7 cellular contexts compared by ENCODE assay signal in the genomic region with DNA sequence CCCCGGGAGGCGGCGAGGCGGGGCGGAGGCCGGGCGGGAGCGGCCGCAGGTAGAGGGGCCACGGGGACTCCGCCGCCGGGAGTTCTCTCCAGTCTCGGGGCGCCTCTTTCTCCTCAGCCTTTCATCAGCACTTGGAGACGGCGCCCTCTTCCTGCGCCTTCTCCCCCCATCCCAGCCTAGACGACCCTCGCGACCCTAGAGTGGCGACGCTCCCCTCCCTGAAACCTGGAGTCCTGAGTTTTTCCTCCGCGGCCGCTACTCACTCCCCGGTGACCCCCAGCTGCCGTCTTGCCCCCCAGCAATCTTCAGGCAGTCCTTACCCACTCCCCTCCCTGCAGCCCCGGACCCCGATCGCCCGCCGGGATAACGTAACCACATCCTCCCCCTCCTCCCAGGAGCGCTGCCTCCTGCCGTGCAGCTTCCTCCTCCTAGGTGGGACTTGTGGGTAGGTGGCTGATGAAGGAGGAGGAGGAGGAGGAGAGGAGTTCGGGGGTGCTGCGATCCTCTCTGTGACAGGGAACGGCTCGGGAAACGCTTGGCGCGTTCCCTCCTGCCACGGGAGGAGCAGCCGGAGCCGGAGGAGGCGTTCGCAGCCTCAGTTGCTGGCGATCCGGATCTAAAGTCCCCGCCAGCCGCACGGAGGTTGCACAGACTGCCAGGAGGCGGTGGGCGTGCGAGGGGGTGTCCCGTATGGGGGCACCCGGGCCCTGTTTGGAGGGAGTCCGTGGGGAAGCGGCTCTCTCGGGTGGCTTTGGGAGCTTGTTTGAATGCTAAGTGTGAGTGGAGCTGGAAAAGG. TPM values are rescaled to one million over a fixed set of nuclear protein-coding genes. Genes with fewer than 3 reads are reported as not detected.
A peak's percentile ranks its signal among the peaks of the same experiment; 100 is the strongest.
DNase-seq lines count a peak whose midpoint lies in the region; ATAC-seq and TF ChIP-seq lines count a peak whose summit lies in the region.

No MANE protein-coding gene starts in this region.

- in situ Hi-C loops in transverse colon (cut with MboI; ENCODE audit: low pct_ligation_motif_present in 1 of 4, low pct_unique_long_range_greater_than_20kb in 1 of 4, low sequenced_read_pairs in 3 of 4), result no loop called here

- intact Hi-C loops in activated CD4-positive, alpha-beta memory T cell treated with anti-CD3 and anti-CD28 coated beads for 36 hours (cut with micrococcal nuclease), result loop anchor here (2.0 kb wide), 1 partner anchor 40 kb away; no protein-coding TSS in a partner anchor
- intact Hi-C loops in transverse colon (cut with DNase I; ENCODE audit: low total_unique reads), result no loop called here

- peak overlapping the region; percentile 89 for H3K27ac ChIP-seq in epithelial cell of prostate
- H3K27ac ChIP-seq in transverse colon, result peak overlapping the region; percentile 88 to 94 (median 90)

- H3K4me3 ChIP-seq in GM06990 (replicated peaks; ENCODE audit: low read depth, low read length) (peak overlapping the region; percentile 61), transverse colon (peak overlapping the region; percentile 73 to 80 (median 78))
- H3K4me3 ChIP-seq in Jurkat, Clone E6-1 (ENCODE audit: low read length), result peak overlapping the region; percentile 83

- CTCF ChIA-PET in activated CD4-positive, alpha-beta memory T cell treated with anti-CD3 and anti-CD28 coated beads for 36 hours (lab: Charles Lee), result no interaction called here

- no peaks in the 10 kb centered on the region for H3K27me3 ChIP-seq in GM06990 (replicated peaks; ENCODE audit: control insufficient read depth, insufficient read depth, low read length)
- no peaks in the 10 kb centered on the region for H3K27me3 ChIP-seq in transverse colon

- WGBS in transverse colon (ENCODE audit: low coverage in 1 of 2), 2 donors, result 3 to 7% methylated on average over 10 to 60 of the region's 61 CpGs

- TF ChIP-seq CTCF in GM06990 (IDR thresholded peaks at IDR 0.05; ENCODE audit: insufficient read depth, low read length, poor library complexity, severe bottlenecking) (no peak), transverse colon (IDR thresholded peaks at IDR 0.05) (no peak)

- no peak overlapping the region for H3K27ac Mint-ChIP-seq in activated CD4-positive, alpha-beta memory T cell treated with anti-CD3 and anti-CD28 coated beads for 36 hours

- peaks cover 0 to 35% (median 11%) of the 10 kb centered on the region in 4 donors for H3K4me1 ChIP-seq in transverse colon

- peaks cover 16% of the 10 kb centered on the region for H3K9me3 Mint-ChIP-seq in activated CD4-positive, alpha-beta memory T cell treated with anti-CD3 and anti-CD28 coated beads for 36 hours

- no peak for DNase-seq in GM06990 (ENCODE audit: extremely low read depth, insufficient read length)
- DNase-seq in Jurkat, Clone E6-1 (ENCODE audit: low read depth, low spot score), result peak; percentile 29
- peak; percentile 37 for DNase-seq in activated CD4-positive, alpha-beta memory T cell treated with anti-CD3 and anti-CD28 coated beads for 36 hours
- DNase-seq in epithelial cell of prostate (ENCODE audit: low read depth, low spot score), result no peak
- peak; percentile 16 for DNase-seq in mucosa of gallbladder (ENCODE audit: low spot score)
- DNase-seq in transverse colon, result peak; percentile 37

- peaks cover 3% of the 10 kb centered on the region for H3K27me3 Mint-ChIP-seq in activated CD4-positive, alpha-beta memory T cell treated with anti-CD3 and anti-CD28 coated beads for 36 hours

- H3K36me3 Mint-ChIP-seq in activated CD4-positive, alpha-beta memory T cell treated with anti-CD3 and anti-CD28 coated beads for 36 hours, result peaks cover 2% of the 10 kb centered on the region

- H3K4me3 Mint-ChIP-seq in activated CD4-positive, alpha-beta memory T cell treated with anti-CD3 and anti-CD28 coated beads for 36 hours, result peak overlapping the region; percentile 86

- no peak for TF ChIP-seq EP300 in transverse colon (IDR thresholded peaks at IDR 0.05; ENCODE audit: low read depth)

- H3K36me3 ChIP-seq in GM06990 (ENCODE audit: control insufficient read depth, insufficient read depth, low read length), result no peaks in the 10 kb centered on the region
- H3K36me3 ChIP-seq in transverse colon, result no peaks in the 10 kb centered on the region

- TF ChIP-seq POLR2A in transverse colon (IDR thresholded peaks at IDR 0.05), result no peak

- H3K4me1 Mint-ChIP-seq in activated CD4-positive, alpha-beta memory T cell treated with anti-CD3 and anti-CD28 coated beads for 36 hours (ENCODE audit: low read depth), result peaks cover 17% of the 10 kb centered on the region

- POLR2A ChIA-PET in activated CD4-positive, alpha-beta memory T cell treated with anti-CD3 and anti-CD28 coated beads for 36 hours (lab: Charles Lee), result no interaction called here

- no peak for ATAC-seq in GM18861 (IDR thresholded peaks at IDR 0.05; ENCODE audit: unreplicated experiment)

- H3K9me3 ChIP-seq in transverse colon, result peaks cover 0 to 6% of the 10 kb centered on the region in 2 donors

RNA-seq across cellular contexts. Expression of a gene that starts 0.9 kb away (rescaled TPM):
- polyA plus RNA-seq in Jurkat, Clone E6-1 (2012; ENCODE audit: insufficient read depth, insufficient read length), result 11.1 TPM
- total RNA-seq in activated CD4-positive, alpha-beta memory T cell treated with anti-CD3 and anti-CD28 coated beads for 36 hours, result 1 to 10 TPM; 6.6 to 7.4 TPM
- 64.0 TPM for total RNA-seq in mucosa of gallbladder
- 10 to 100 TPM; 26.9 to 78.0 (median 39.6) TPM for total RNA-seq in transverse colon

Comparison
In these comparisons a context has a peak if more than half of its experiments do, and no peak if none do; other contexts are left out.
1. DNase-seq: peak in Jurkat, Clone E6-1 (single experiment), activated CD4-positive, alpha-beta memory T cell treated with anti-CD3 and anti-CD28 coated beads for 36 hours (single experiment), mucosa of gallbladder (single experiment) and transverse colon (single experiment); none in GM06990 (single experiment) and epithelial cell of prostate (single experiment).
2. Peak in every context shown above with its lines, with median percentiles within 50 percentile points of each other: H3K4me3 ChIP-seq.